ENCODE assay signal across 14 cellular contexts in genomic region chr4:185837415-185838103, GRCh38. TPM values are rescaled to one million over a fixed set of nuclear protein-coding genes. Genes with fewer than 3 reads are reported as not detected.
DNase-seq lines count a peak whose midpoint lies in the region; ATAC-seq and TF ChIP-seq lines count a peak whose summit lies in the region.
"Had no signal": no experiment of that assay in that cellular context is flagged by ENCODE, and none has a peak within 500 bp of the region (broad histone marks: within the 10 kb centered on the region; RNA-seq: fewer than 3 reads in every experiment).

No MANE protein-coding gene starts in this region.

- H3K4ac ChIP-seq in neuronal stem cell (ENCODE audit: low read length): no peak overlapping the region

- H3K9me3 ChIP-seq in BLaER1 (no peaks in the 10 kb centered on the region), gastroesophageal sphincter (no peaks in the 10 kb centered on the region), neuronal stem cell (replicated peaks in 1 of 2; ENCODE audit: control insufficient read depth in 2 of 2, insufficient read depth in 1 of 2, low read depth in 1 of 2, low read length in 2 of 2) (peaks cover 0 to 2% of the 10 kb centered on the region in 2 donors)

- ATAC-seq in SK-N-SH treated with all-trans-retinoic acid at 6 μM for 48 hours (no peak), gastroesophageal sphincter (no peak), HG02981 (IDR thresholded peaks at IDR 0.05; ENCODE audit: unreplicated experiment) (no peak), GM18909 (IDR thresholded peaks at IDR 0.05; ENCODE audit: poor library complexity, unreplicated experiment) (no peak)

- H3K27me3 ChIP-seq in BLaER1: no peaks in the 10 kb centered on the region
- no peaks in the 10 kb centered on the region for H3K27me3 ChIP-seq in gastroesophageal sphincter
- no peaks in the 10 kb centered on the region for H3K27me3 ChIP-seq in neuronal stem cell (ENCODE audit: control insufficient read depth in 3 of 3, insufficient read depth in 3 of 3, low read depth in 1 of 3, low read length in 3 of 3)

- peak overlapping the region; percentile 78 for H2BK12ac ChIP-seq in neuronal stem cell (ENCODE audit: low read length)

- H3K4me2 ChIP-seq in BLaER1 (peak overlapping the region; percentile 36), neuronal stem cell (ENCODE audit: insufficient read depth, low read length, poor library complexity, severe bottlenecking) (no peak overlapping the region)

- H3K79me1 ChIP-seq in neuronal stem cell (ENCODE audit: low read depth, low read length): no peaks in the 10 kb centered on the region

- no peak overlapping the region for H3K14ac ChIP-seq in neuronal stem cell (ENCODE audit: low read length)

- TF ChIP-seq EP300 in gastroesophageal sphincter (IDR thresholded peaks at IDR 0.05): no peak

- no peak overlapping the region for H3K9ac ChIP-seq in BLaER1
- H3K9ac ChIP-seq in neuronal stem cell (ENCODE audit: low read depth, low read length, poor library complexity): no peak overlapping the region

- DNase-seq in neuronal stem cell (ENCODE audit: low spot score) (no peak), DMS153 treated with DMSO at 0.1 percent for 48 hours (lab: John Stamatoyannopoulos, UW; ENCODE audit: unreplicated experiment) (no peak)
- DNase-seq in activated effector memory CD4-positive, alpha-beta T cell treated with Interleukin-2 at 50 U/mL for 16 hours: no peak
- DNase-seq: activated effector memory CD4-positive, alpha-beta T cell treated with anti-CD3 and anti-CD28 coated beads, Interleukin-2, amount 50 U/mL, for 16 hours; AML-193; NCI-H1694; NCI-H748 treated with DMSO at 0.1 percent for 48 hours; SHP77 treated with DMSO at 0.1 percent for 48 hours; stimulated activated CD4-positive, alpha-beta T cell treated with anti-CD3 and anti-CD28 coated beads, Interleukin-15, amount 100 ng/mL, for 24 hours had no signal

- no peak overlapping the region for H2AK5ac ChIP-seq in neuronal stem cell (ENCODE audit: low read depth, low read length)

- H4K8ac ChIP-seq in neuronal stem cell (ENCODE audit: low read depth, low read length): no peak overlapping the region

- no peak overlapping the region for H3K18ac ChIP-seq in neuronal stem cell (ENCODE audit: low read length)

- H3K36me3 ChIP-seq in BLaER1 (no peaks in the 10 kb centered on the region), gastroesophageal sphincter (no peaks in the 10 kb centered on the region), neuronal stem cell (replicated peaks in 1 of 2; ENCODE audit: control insufficient read depth in 2 of 2, insufficient read depth in 2 of 2, low read length in 2 of 2) (no peaks in the 10 kb centered on the region)

- H2BK5ac ChIP-seq in neuronal stem cell (ENCODE audit: low read length): no peak overlapping the region

- no peak overlapping the region for H3K23ac ChIP-seq in neuronal stem cell (ENCODE audit: low read depth, low read length, poor library complexity)

- H3K27ac ChIP-seq in BLaER1 (no peak overlapping the region), gastroesophageal sphincter (peak overlapping the region; percentile 23 to 86 (median 80)), neuronal stem cell (replicated peaks; ENCODE audit: low read length) (peak overlapping the region; percentile 92)

- H2AFZ ChIP-seq in neuronal stem cell (ENCODE audit: low read length): peak overlapping the region; percentile 75

- H4K91ac ChIP-seq in neuronal stem cell (ENCODE audit: low read depth, low read length, poor library complexity): peak overlapping the region; percentile 85

- H2BK15ac ChIP-seq in neuronal stem cell (ENCODE audit: low read length): no peak overlapping the region

- H3K4me1 ChIP-seq in BLaER1 (peaks cover 22% of the 10 kb centered on the region), gastroesophageal sphincter (peaks cover 6 to 50% (median 20%) of the 10 kb centered on the region in 3 donors), neuronal stem cell (ENCODE audit: control insufficient read depth in 2 of 2, insufficient read depth in 1 of 2, low read depth in 1 of 2, low read length in 2 of 2) (peaks cover 29 to 45% of the 10 kb centered on the region in 2 donors)

- 36 to 38% methylated on average over 4 of the region's 4 CpGs for WGBS in gastroesophageal sphincter (ENCODE audit: low coverage in 1 of 2), 2 donors
- WGBS in neuronal stem cell (ENCODE audit: extremely low coverage in 2 of 2, insufficient read length in 2 of 2, insufficient replicate concordance in 1 of 2), 2 donors: no CpG with 5 or more reads among the region's 4 CpGs

- peak overlapping the region; percentile 42 for H2BK120ac ChIP-seq in neuronal stem cell (ENCODE audit: low read depth, low read length)

- TF ChIP-seq POLR2A in gastroesophageal sphincter (IDR thresholded peaks at IDR 0.05): no peak

- H4K20me1 ChIP-seq in BLaER1: no peaks in the 10 kb centered on the region

- no peak for TF ChIP-seq CTCF in gastroesophageal sphincter (IDR thresholded peaks at IDR 0.05)

- H3K4me3 ChIP-seq in BLaER1: no peak overlapping the region
- no peak overlapping the region for H3K4me3 ChIP-seq in gastroesophageal sphincter
- H3K4me3 ChIP-seq in neuronal stem cell (ENCODE audit: low read length in 2 of 2): no peak overlapping the region

TF ChIP-seq in SK-N-SH treated with all-trans-retinoic acid at 6 μM for 48 hours, 23 proteins besides CTCF, POLR2A, EP300 and RAD21:
- no peak for TF ChIP-seq CSDC2 (CRISPR knock-in tag; IDR thresholded peaks at IDR 0.05)
- no peak for TF ChIP-seq CREB5 (CRISPR knock-in tag; IDR thresholded peaks at IDR 0.05; ENCODE audit: low read depth)
- TF ChIP-seq CSRNP3 (CRISPR knock-in tag; IDR thresholded peaks at IDR 0.05): no peak
- no peak for TF ChIP-seq PATZ1 (CRISPR knock-in tag; IDR thresholded peaks at IDR 0.05; ENCODE audit: borderline replicate concordance)
- TF ChIP-seq ISL1 (CRISPR knock-in tag; IDR thresholded peaks at IDR 0.05): peak; percentile 64
- no peak for TF ChIP-seq OSR1 (CRISPR knock-in tag; IDR thresholded peaks at IDR 0.05)

RNA-seq across cellular contexts. Expression of gene SORBS2, which starts 25.6 kb away (rescaled TPM):
- 1,000 to 10,000 TPM in 2 of 4 donors, 100 to 1,000 TPM in 2; 640 to 1,569 (median 1,016) TPM for total RNA-seq in gastroesophageal sphincter
- 79.5 TPM for polyA plus RNA-seq in neuronal stem cell (2013, experiment 1 of 2)
- polyA plus RNA-seq in neuronal stem cell (2013, experiment 2 of 2): 78.3 TPM
